In the genomic region with DNA sequence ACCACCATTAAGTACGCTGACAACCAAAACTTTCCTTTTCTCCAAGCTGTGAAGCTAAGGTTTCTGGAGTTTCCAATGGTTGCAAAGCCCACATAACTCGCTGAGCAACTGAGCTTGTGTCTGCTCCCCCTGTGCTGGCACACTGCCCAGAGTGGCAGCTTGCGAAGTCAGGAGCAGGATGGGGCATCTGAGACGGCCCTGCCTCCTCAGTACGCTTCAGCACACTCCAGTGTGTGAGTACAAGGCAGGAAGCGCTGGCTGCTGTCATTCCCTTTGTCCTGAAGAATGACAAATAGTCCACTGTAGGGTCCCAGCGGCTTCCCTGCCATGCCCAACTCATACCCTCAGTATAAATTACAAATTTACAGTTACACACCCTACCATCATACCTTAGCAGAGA, we compare ENCODE assay signal across 9 cellular contexts. TPM values are rescaled to one million over a fixed set of nuclear protein-coding genes. Genes with fewer than 3 reads are reported as not detected.
DNase-seq lines count a peak whose midpoint lies in the region; ATAC-seq and TF ChIP-seq lines count a peak whose summit lies in the region.
"Had no signal": no experiment of that assay in that cellular context is flagged by ENCODE, and none has a peak within 500 bp of the region (broad histone marks: within the 10 kb centered on the region; RNA-seq: fewer than 3 reads in every experiment).

No MANE protein-coding gene starts in this region.

- CTCF ChIA-PET in HEK293T (lab: Yijun Ruan, JAX), result interaction anchor here (0.6 kb wide), 2 partner anchors 43 to 1064 kb away, joined by 3 to 4 read pairs; no protein-coding TSS in a partner anchor

- ATAC-seq in HG02840 (IDR thresholded peaks at IDR 0.05; ENCODE audit: low FRiP score, unreplicated experiment) (no peak), GM18517 (IDR thresholded peaks at IDR 0.05; ENCODE audit: unreplicated experiment) (no peak)
- ATAC-seq: heart left ventricle had no signal

- DNase-seq in HEK293T (ENCODE audit: extremely low spot score), result peak; percentile 10
- DNase-seq in NCI-H2227 treated with DMSO at 0.1 percent for 48 hours (lab: John Stamatoyannopoulos, UW), result peak; percentile 68
- DNase-seq in cerebellar cortex (ENCODE audit: low spot score), result peak; percentile 66
- DNase-seq in renal cortical epithelial cell (ENCODE audit: low read depth), result peak; percentile 89
- no peak for DNase-seq in superior temporal gyrus (ENCODE audit: extremely low spot score)
- DNase-seq: activated CD8-positive, alpha-beta memory T cell treated with anti-CD3 and anti-CD28 coated beads, Interleukin-2, amount 50 U/mL, for 48 hours had no signal

- POLR2A ChIA-PET in HEK293T (lab: Yijun Ruan, JAX), result interaction anchor here (1.4 kb wide), 1 partner anchor 53 kb away, joined by 6 read pairs; a partner anchor contains a TSS

TF ChIP-seq in HEK293T, 16 proteins besides CTCF, POLR2A, EP300 and RAD21:
- TF ChIP-seq, protein P1, sequence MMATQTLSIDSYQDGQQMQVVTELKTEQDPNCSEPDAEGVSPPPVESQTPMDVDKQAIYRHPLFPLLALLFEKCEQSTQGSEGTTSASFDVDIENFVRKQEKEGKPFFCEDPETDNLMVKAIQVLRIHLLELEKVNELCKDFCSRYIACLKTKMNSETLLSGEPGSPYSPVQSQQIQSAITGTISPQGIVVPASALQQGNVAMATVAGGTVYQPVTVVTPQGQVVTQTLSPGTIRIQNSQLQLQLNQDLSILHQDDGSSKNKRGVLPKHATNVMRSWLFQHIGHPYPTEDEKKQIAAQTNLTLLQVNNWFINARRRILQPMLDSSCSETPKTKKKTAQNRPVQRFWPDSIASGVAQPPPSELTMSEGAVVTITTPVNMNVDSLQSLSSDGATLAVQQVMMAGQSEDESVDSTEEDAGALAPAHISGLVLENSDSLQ (IDR thresholded peaks at IDR 0.05), result peak; percentile 36; the same call in 1 of the 2 replicates
- TF ChIP-seq FOXA1 (IDR thresholded peaks at IDR 0.05), result no peak

RNA-seq across cellular contexts. Expression of a gene that starts 15.1 kb away (rescaled TPM):
- 57.5 and 63.4 TPM in 2 replicates for total RNA-seq in renal cortical epithelial cell

RNA-seq across cellular contexts. Expression of a gene that starts 51.5 kb away (rescaled TPM):
- 0.30 and 5.7 TPM in 2 replicates for total RNA-seq in renal cortical epithelial cell

RNA-seq across cellular contexts. Expression of a gene that starts 51.6 kb away (rescaled TPM):
- total RNA-seq in renal cortical epithelial cell, result 14.6 and 23.6 TPM in 2 replicates
